1 cellular context compared by ENCODE assay signal in genomic region chr19:3849787-3850186, GRCh38.
TF ChIP-seq lines count a peak whose summit lies in the region.

No MANE protein-coding gene starts in this region.

TF ChIP-seq in K562, 482 proteins besides CTCF, POLR2A, EP300 and RAD21:
- 0 out of 2 replicates have a peak, but pooled peaks have one; percentile 2 for TF ChIP-seq TCF3 (CRISPR knock-in tag; IDR thresholded peaks at IDR 0.05)
- TF ChIP-seq SIRT6 (IDR thresholded peaks at IDR 0.05; ENCODE audit: low read depth, low read length), result no peak
- peak; percentile 33; the same call in 1 of the 2 replicates for TF ChIP-seq EGR1 (conservative IDR thresholded peaks at IDR 0.05)
- 0 out of 2 replicates have a peak, but pooled peaks have one; percentile 26 for TF ChIP-seq CREB1 (IDR thresholded peaks at IDR 0.05)
- TF ChIP-seq CREB1 (CRISPR knock-in tag; IDR thresholded peaks at IDR 0.05), result no peak
- TF ChIP-seq CREM (IDR thresholded peaks at IDR 0.05; ENCODE audit: low read depth), result peak; percentile 68
- no peak for TF ChIP-seq FOXM1 (IDR thresholded peaks at IDR 0.05; ENCODE audit: low read depth)
- TF ChIP-seq FOXM1 (CRISPR knock-in tag; IDR thresholded peaks at IDR 0.05; ENCODE audit: low read depth), result no peak
- peak; percentile 58 for TF ChIP-seq ESRRA (IDR thresholded peaks at IDR 0.05; ENCODE audit: borderline replicate concordance, low read depth)
- TF ChIP-seq TRIM28 (IDR thresholded peaks at IDR 0.05), result no peak
- TF ChIP-seq CTBP1 (IDR thresholded peaks at IDR 0.05; ENCODE audit: borderline replicate concordance), result 0 out of 2 replicates have a peak, but pooled peaks have one; percentile 22
